Comparison of ENCODE assay signal across 8 cellular contexts in genomic region chr12:16348435-16349131, GRCh38. TPM values are rescaled to one million over a fixed set of nuclear protein-coding genes. Genes with fewer than 3 reads are reported as not detected.
DNase-seq lines count a peak whose midpoint lies in the region; ATAC-seq and TF ChIP-seq lines count a peak whose summit lies in the region.

No MANE protein-coding gene starts in this region.

- no peaks in the 10 kb centered on the region for H3K36me3 ChIP-seq in naive thymus-derived CD4-positive, alpha-beta T cell (ENCODE audit: control insufficient read depth in 2 of 3, insufficient read depth in 3 of 3, low read length in 3 of 3)

- H3K27me3 Mint-ChIP-seq in naive thymus-derived CD4-positive, alpha-beta T cell = peaks cover 11 to 35% (median 17%) of the 10 kb centered on the region in 5 donors

- H3K4me1 ChIP-seq in naive thymus-derived CD4-positive, alpha-beta T cell (ENCODE audit: control insufficient read depth in 2 of 2, insufficient read depth in 2 of 2, low read length in 2 of 2) = no peaks in the 10 kb centered on the region

- intact Hi-C loops in dorsolateral prefrontal cortex (cut with DNase I) = no loop called here
- intact Hi-C loops in naive thymus-derived CD4-positive, alpha-beta T cell (cut with micrococcal nuclease) = no loop called here

- H3K4me3 ChIP-seq in dorsolateral prefrontal cortex = peak overlapping the region in 55 of 59 donors; percentile 22 to 67 (median 49)
- H3K4me3 ChIP-seq in naive thymus-derived CD4-positive, alpha-beta T cell (ENCODE audit: low read length) = no peak overlapping the region

- POLR2A ChIA-PET in naive thymus-derived CD4-positive, alpha-beta T cell (lab: Charles Lee) = no interaction called here

- peaks cover 0 to 11% (median 3%) of the 10 kb centered on the region in 11 donors for H3K9me3 Mint-ChIP-seq in naive thymus-derived CD4-positive, alpha-beta T cell

- no peak overlapping the region for H3K27ac Mint-ChIP-seq in naive thymus-derived CD4-positive, alpha-beta T cell

- CTCF ChIA-PET in naive thymus-derived CD4-positive, alpha-beta T cell (lab: Charles Lee) = no interaction called here

- H3K9me3 ChIP-seq in naive thymus-derived CD4-positive, alpha-beta T cell (ENCODE audit: control insufficient read depth in 2 of 3, low read length in 3 of 3) = no peaks in the 10 kb centered on the region

- H3K27ac ChIP-seq in dorsolateral prefrontal cortex = peak overlapping the region in 38 of 59 donors; percentile 5 to 76 (median 52)
- no peak overlapping the region for H3K27ac ChIP-seq in naive thymus-derived CD4-positive, alpha-beta T cell (ENCODE audit: low read depth, low read length)

- H3K4me1 Mint-ChIP-seq in naive thymus-derived CD4-positive, alpha-beta T cell = no peaks in the 10 kb centered on the region

- ATAC-seq in HG03280 (IDR thresholded peaks at IDR 0.05; ENCODE audit: unreplicated experiment) (peak; percentile 49), GM21576 (IDR thresholded peaks at IDR 0.05; ENCODE audit: unreplicated experiment) (no peak)
- ATAC-seq in naive thymus-derived CD4-positive, alpha-beta T cell = peak; percentile 24

- peaks cover 0 to 5% (median 0%) of the 10 kb centered on the region in 5 donors for H3K36me3 Mint-ChIP-seq in naive thymus-derived CD4-positive, alpha-beta T cell

- H3K4me3 Mint-ChIP-seq in naive thymus-derived CD4-positive, alpha-beta T cell = no peak overlapping the region

- peak; percentile 30 for DNase-seq in ELR (ENCODE audit: low read depth)
- DNase-seq in dorsolateral prefrontal cortex = no peak
- no peak for DNase-seq in naive thymus-derived CD4-positive, alpha-beta T cell
- DNase-seq in DMS79 treated with DMSO at 0.1 percent for 48 hours (lab: John Stamatoyannopoulos, UW) = no peak
- no peak for DNase-seq in NCI-H2196 treated with DMSO at 0.1 percent for 48 hours (lab: John Stamatoyannopoulos, UW; ENCODE audit: unreplicated experiment)
- DNase-seq in activated CD4-positive, CD25-positive, alpha-beta regulatory T cell treated with anti-CD3 and anti-CD28 coated beads, Interleukin-2, amount 50 U/mL, for 72 hours = no peak

- TF ChIP-seq CTCF in dorsolateral prefrontal cortex (IDR thresholded peaks at IDR 0.05 in 54 of 56, conservative IDR thresholded peaks at IDR 0.05 in 2 of 56; ENCODE audit: low read depth in 1 of 56, partially characterized antibody in 56 of 56) = no peak

- peaks cover 0 to 21% (median 0%) of the 10 kb centered on the region in 45 donors for H3K27me3 ChIP-seq in dorsolateral prefrontal cortex
- H3K27me3 ChIP-seq in naive thymus-derived CD4-positive, alpha-beta T cell (ENCODE audit: control insufficient read depth in 2 of 2, insufficient read depth in 2 of 2, low read length in 2 of 2) = peaks cover 0 to 3% of the 10 kb centered on the region in 2 donors

RNA-seq across cellular contexts. Expression of gene MGST1, which starts 1.1 kb away (rescaled TPM):
- 100 to 1,000 TPM in 41 of 120 experiments, 10 to 100 TPM in 79; 33.6 to 209 (median 82.5) TPM for total RNA-seq in dorsolateral prefrontal cortex
- 10 to 100 TPM in 1 of 5 experiments, 1 to 10 TPM in 2, not detected in 2; 1.4 to 16.5 (median 1.4) TPM for total RNA-seq in naive thymus-derived CD4-positive, alpha-beta T cell
- polyA plus RNA-seq in naive thymus-derived CD4-positive, alpha-beta T cell = not detected
